ENCODE assay signal across 8 cellular contexts in genomic region chr20:46364670-46365482, GRCh38. TPM values are rescaled to one million over a fixed set of nuclear protein-coding genes. Genes with fewer than 3 reads are reported as not detected.
A peak's percentile ranks its signal among the peaks of the same experiment; 100 is the strongest.
DNase-seq lines count a peak whose midpoint lies in the region; ATAC-seq and TF ChIP-seq lines count a peak whose summit lies in the region.

No MANE protein-coding gene starts in this region.

- H3K36me3 ChIP-seq in Loucy (ENCODE audit: insufficient read depth, low read length) (peaks cover 46% of the 10 kb centered on the region; the same call in 1 of the 2 replicates), duodenal mucosa (ENCODE audit: control insufficient read depth in 1 of 2, insufficient read depth in 2 of 2, low read length in 2 of 2) (peaks cover 20 to 55% of the 10 kb centered on the region in 2 donors)

- H2AFZ ChIP-seq in Loucy (ENCODE audit: low read length) = 0 out of 2 replicates have a peak overlapping the region, but pooled peaks have one; percentile 3

- H3K9me2 ChIP-seq in Loucy (replicated peaks; ENCODE audit: low read depth, low read length) = no peaks in the 10 kb centered on the region

- H4K20me1 ChIP-seq in Loucy (ENCODE audit: insufficient read depth, low read length, poor library complexity, severe bottlenecking) = peaks cover 26% of the 10 kb centered on the region

- DNase-seq in Ammon's horn (ENCODE audit: low spot score) = peak; percentile 90
- no peak for DNase-seq in natural killer cell
- DNase-seq in NCI-H1417 treated with DMSO at 0.1 percent for 48 hours (lab: John Stamatoyannopoulos, UW) = no peak
- no peak for DNase-seq in NCI-H524 (lab: John Stamatoyannopoulos, UW)
- no peak for DNase-seq in activated effector memory CD4-positive, alpha-beta T cell treated with anti-CD3 and anti-CD28 coated beads, Interleukin-2, amount 50 U/mL, for 16 hours

- H3K27ac ChIP-seq in duodenal mucosa (ENCODE audit: low read depth, low read length) = peak overlapping the region; percentile 99

- TF ChIP-seq CTCF in Loucy (conservative IDR thresholded peaks at IDR 0.05; ENCODE audit: low read length) (no peak), natural killer cell (IDR thresholded peaks at IDR 0.05) (no peak)

- H3K4me2 ChIP-seq in Loucy (ENCODE audit: low read depth, low read length, poor library complexity, severe bottlenecking) = peak overlapping the region; percentile 88

- peaks cover 29% of the 10 kb centered on the region; the same call in 1 of the 2 replicates for H3K79me2 ChIP-seq in Loucy (ENCODE audit: insufficient read depth, low read length)

- intact Hi-C loops in natural killer cell (cut with micrococcal nuclease) = no loop called here

- H3K4me3 Mint-ChIP-seq in natural killer cell = peak overlapping the region; percentile 78

- no peaks in the 10 kb centered on the region for H3K36me3 Mint-ChIP-seq in natural killer cell

- ATAC-seq in natural killer cell = no peak
- no peak for ATAC-seq in HG02938 (IDR thresholded peaks at IDR 0.05; ENCODE audit: unreplicated experiment)

- H3K27me3 ChIP-seq in Loucy (ENCODE audit: insufficient read depth, low read length, poor library complexity, severe bottlenecking) (no peaks in the 10 kb centered on the region), duodenal mucosa (ENCODE audit: control insufficient read depth in 1 of 2, insufficient read depth in 2 of 2, low read length in 2 of 2) (no peaks in the 10 kb centered on the region)

- peaks cover 38 to 45% of the 10 kb centered on the region in 2 donors for H3K4me1 Mint-ChIP-seq in natural killer cell

- H3K9me3 ChIP-seq in Loucy (ENCODE audit: insufficient read depth, low read depth, low read length) (no peaks in the 10 kb centered on the region), duodenal mucosa (ENCODE audit: control insufficient read depth in 1 of 2, low read length in 2 of 2) (no peaks in the 10 kb centered on the region)

- no peaks in the 10 kb centered on the region for H3K27me3 Mint-ChIP-seq in natural killer cell (ENCODE audit: low read depth in 2 of 2)

- no peaks in the 10 kb centered on the region for H3K9me3 Mint-ChIP-seq in natural killer cell

- H3K4me1 ChIP-seq in Loucy (ENCODE audit: insufficient read depth, low read length, poor library complexity, severe bottlenecking) = peaks cover 38% of the 10 kb centered on the region
- H3K4me1 ChIP-seq in duodenal mucosa (ENCODE audit: control insufficient read depth in 1 of 2, insufficient read depth in 2 of 2, low read length in 2 of 2) = peaks cover 33 to 43% of the 10 kb centered on the region in 2 donors

- H3K9ac ChIP-seq in Loucy (ENCODE audit: low read depth, low read length, poor library complexity, severe bottlenecking) (peak overlapping the region; percentile 89), duodenal mucosa (ENCODE audit: low read depth in 1 of 2, low read length in 2 of 2) (peak overlapping the region; percentile 30 to 91)

- H3K4me3 ChIP-seq in Loucy (ENCODE audit: low read length, poor library complexity, severe bottlenecking) (peak overlapping the region; percentile 85), duodenal mucosa (ENCODE audit: low read depth in 1 of 2, low read length in 2 of 2) (peak overlapping the region; percentile 92 to 95)

- no peaks in the 10 kb centered on the region for H3F3A ChIP-seq in Loucy (ENCODE audit: low read depth)

- H3K27ac Mint-ChIP-seq in natural killer cell = peak overlapping the region; percentile 86 to 92

RNA-seq across cellular contexts. Expression of gene ELMO2, which starts 41.5 kb away (rescaled TPM):
- 100 to 1,000 TPM; 108 to 156 (median 142) TPM for total RNA-seq in natural killer cell

RNA-seq across cellular contexts. Expression of gene CDH22, which starts 56.6 kb away (rescaled TPM):
- total RNA-seq in natural killer cell = not detected
